In genomic region chr6:163324928-163325784, GRCh38 we compare ENCODE assay signal across 11 cellular contexts.
DNase-seq lines count a peak whose midpoint lies in the region; ATAC-seq and TF ChIP-seq lines count a peak whose summit lies in the region.
"Had no signal": no experiment of that assay in that cellular context is flagged by ENCODE, and none has a peak within 500 bp of the region (broad histone marks: within the 10 kb centered on the region; RNA-seq: fewer than 3 reads in every experiment).

No MANE protein-coding gene starts in this region.

- H3K36me3 ChIP-seq in adipocyte (ENCODE audit: control insufficient read depth, insufficient read depth, low read length, severe bottlenecking) (no peaks in the 10 kb centered on the region), right atrium auricular region (no peaks in the 10 kb centered on the region)

- H3K4me3 Mint-ChIP-seq in Calu3 (ENCODE audit: low read depth, unreplicated experiment) (peak overlapping the region; percentile 63), progenitor cell of endocrine pancreas (ENCODE audit: low read depth) (peak overlapping the region; percentile 4)
- H3K4me3 Mint-ChIP-seq: CD4-positive, CD25-positive, alpha-beta regulatory T cell had no signal

- intact Hi-C loops in Calu3 (cut with micrococcal nuclease; ENCODE audit: unreplicated experiment), result loop anchor here (1.0 to 2.0 kb wide), 4 partner anchors 14 to 144 kb away; no protein-coding TSS in a partner anchor

- no peaks in the 10 kb centered on the region for H3K9me3 ChIP-seq in adipocyte (ENCODE audit: control insufficient read depth, low read length)
- no peaks in the 10 kb centered on the region for H3K9me3 ChIP-seq in right atrium auricular region

- no peaks in the 10 kb centered on the region for H3K27me3 ChIP-seq in adipocyte (replicated peaks; ENCODE audit: control insufficient read depth, insufficient read depth, low read length)
- H3K27me3 ChIP-seq in right atrium auricular region, result no peaks in the 10 kb centered on the region

- no peak for ATAC-seq in GM21737 (IDR thresholded peaks at IDR 0.05; ENCODE audit: unreplicated experiment)

- H3K4me1 ChIP-seq in adipocyte (ENCODE audit: control insufficient read depth, insufficient read depth, low read length) (peaks cover 46% of the 10 kb centered on the region), right atrium auricular region (peaks cover 0 to 29% of the 10 kb centered on the region in 2 donors)

- H3K27ac ChIP-seq in right atrium auricular region, result no peak overlapping the region
- H3K27ac ChIP-seq: SK-N-MC had no signal

- TF ChIP-seq CTCF in Calu3 (IDR thresholded peaks at IDR 0.05; ENCODE audit: unreplicated experiment) (no peak), right atrium auricular region (IDR thresholded peaks at IDR 0.05) (no peak), progenitor cell of endocrine pancreas (IDR thresholded peaks at IDR 0.05; ENCODE audit: unreplicated experiment) (no peak)

- peak; percentile 79 for DNase-seq in Calu3
- DNase-seq in adipocyte (ENCODE audit: low read depth), result peak; percentile 25
- peak; percentile 70 for DNase-seq in right atrium auricular region (ENCODE audit: low spot score)
- no peak for DNase-seq in progenitor cell of endocrine pancreas (ENCODE audit: low spot score, unreplicated experiment)
- DNase-seq in NCI-H2196 (lab: John Stamatoyannopoulos, UW; ENCODE audit: unreplicated experiment), result no peak
- DNase-seq in NCI-H226, result no peak
- DNase-seq in stimulated activated CD4-positive, alpha-beta T cell treated with anti-CD3 and anti-CD28 coated beads, Interleukin-1b, Interleukin-23, amount 100 ng/mL, for 48 hours, result no peak
- DNase-seq: CD4-positive, CD25-positive, alpha-beta regulatory T cell; NCI-H2029 had no signal

- no TSS peak for BruUV-seq in Calu3 (replicated peaks; lab: Mats Ljungman, UMichigan)

- CTCF ChIA-PET in Calu3 (lab: Charles Lee), result interaction anchor here (0.7 to 1.3 kb wide), 6 partner anchors 13 to 1821 kb away, joined by 3 to 7 read pairs (median 4); no protein-coding TSS in a partner anchor

- H3K27ac Mint-ChIP-seq in Calu3 (ENCODE audit: unreplicated experiment) (peak overlapping the region; percentile 93), progenitor cell of endocrine pancreas (peak overlapping the region; percentile 90)

- H3K36me3 Mint-ChIP-seq in Calu3 (ENCODE audit: insufficient read depth, unreplicated experiment) (peaks cover 18% of the 10 kb centered on the region), progenitor cell of endocrine pancreas (ENCODE audit: insufficient read depth) (no peaks in the 10 kb centered on the region)
- H3K36me3 Mint-ChIP-seq: CD4-positive, CD25-positive, alpha-beta regulatory T cell had no signal

- H3K4me1 Mint-ChIP-seq in Calu3 (ENCODE audit: low read depth, unreplicated experiment), result peaks cover 61% of the 10 kb centered on the region
- H3K4me1 Mint-ChIP-seq in progenitor cell of endocrine pancreas (ENCODE audit: low read depth), result peaks cover 19% of the 10 kb centered on the region

- peak overlapping the region; percentile 69 for H3K9ac ChIP-seq in adipocyte (ENCODE audit: low read length)

- H3K27me3 Mint-ChIP-seq in Calu3 (ENCODE audit: unreplicated experiment), result no peaks in the 10 kb centered on the region
- peaks cover 10% of the 10 kb centered on the region for H3K27me3 Mint-ChIP-seq in progenitor cell of endocrine pancreas
- H3K27me3 Mint-ChIP-seq: CD4-positive, CD25-positive, alpha-beta regulatory T cell had no signal

- H3K4me3 ChIP-seq in adipocyte (ENCODE audit: low read length) (peak overlapping the region; percentile 52), right atrium auricular region (no peak overlapping the region)
- H3K4me3 ChIP-seq: SK-N-MC had no signal

- H3K9me3 Mint-ChIP-seq in Calu3 (ENCODE audit: low read depth, unreplicated experiment), result peaks cover 2% of the 10 kb centered on the region
- H3K9me3 Mint-ChIP-seq in progenitor cell of endocrine pancreas (ENCODE audit: low read depth), result no peaks in the 10 kb centered on the region

Comparison
In these comparisons a context has a peak if more than half of its experiments do, and no peak if none do; other contexts are left out.
1. DNase-seq: peak in Calu3 (single experiment), adipocyte (single experiment) and right atrium auricular region (single experiment); none in progenitor cell of endocrine pancreas (single experiment), NCI-H2196 (single experiment), NCI-H226 (single experiment) and stimulated activated CD4-positive, alpha-beta T cell treated with anti-CD3 and anti-CD28 coated beads, Interleukin-1b, Interleukin-23, amount 100 ng/mL, for 48 hours (single experiment).